Comparison of ENCODE assay signal across 8 cellular contexts in the genomic region with DNA sequence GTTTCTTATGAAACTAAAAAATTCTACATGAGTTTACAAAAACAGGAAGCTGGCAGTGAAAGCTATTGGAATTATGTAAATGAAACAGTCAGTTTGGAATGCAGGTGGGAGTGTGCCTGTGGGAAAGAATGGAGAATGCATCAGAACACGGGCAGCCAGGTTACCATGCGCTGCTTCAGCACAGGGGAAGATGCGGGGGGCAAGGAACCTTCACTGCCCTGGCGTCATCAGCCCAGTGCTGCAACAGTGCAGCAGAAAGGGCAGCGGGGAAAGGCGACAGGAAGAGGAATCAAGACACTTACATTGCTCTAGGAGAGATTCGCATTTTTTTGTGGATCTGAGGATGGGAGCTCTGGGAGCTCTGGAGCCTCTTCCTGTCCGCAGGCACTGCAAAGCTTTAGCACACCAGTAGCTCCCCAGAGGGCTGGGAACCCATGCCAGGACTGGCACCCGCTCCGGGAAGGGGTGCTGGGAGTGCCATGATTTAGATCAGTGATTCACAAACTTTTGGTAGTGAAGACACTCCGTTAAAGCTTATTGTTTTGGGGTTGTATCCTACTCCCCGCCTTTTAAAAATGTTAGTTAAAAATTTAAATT.
DNase-seq lines count a peak whose midpoint lies in the region; ATAC-seq, FAIRE-seq and TF ChIP-seq lines count a peak whose summit lies in the region.

No MANE protein-coding gene starts in this region.

- ATAC-seq in Right ventricle myocardium inferior (no peak), RWPE2 (ENCODE audit: low read depth) (peak; percentile 77), pancreas (peak in 2 of 4 donors; percentile 5 to 19), GM21526 (IDR thresholded peaks at IDR 0.05; ENCODE audit: low FRiP score, unreplicated experiment) (no peak), GM18907 (IDR thresholded peaks at IDR 0.05; ENCODE audit: unreplicated experiment) (no peak)

- H3K27ac ChIP-seq in right atrium auricular region (peak overlapping the region; percentile 39 to 58), RWPE2 (ENCODE audit: poor library complexity, severe bottlenecking) (peak overlapping the region; percentile 97), pancreas (peak overlapping the region; percentile 51 to 80 (median 70))

- no peaks in the 10 kb centered on the region for H3K27me3 ChIP-seq in right atrium auricular region
- no peaks in the 10 kb centered on the region for H3K27me3 ChIP-seq in RWPE2 (ENCODE audit: insufficient read depth, poor library complexity, severe bottlenecking)
- H3K27me3 ChIP-seq in pancreas, result no peaks in the 10 kb centered on the region

- H3K36me3 ChIP-seq in right atrium auricular region (no peaks in the 10 kb centered on the region), RWPE2 (ENCODE audit: low read depth) (no peaks in the 10 kb centered on the region), pancreas (no peaks in the 10 kb centered on the region)

- H3K4me1 ChIP-seq in right atrium auricular region (peaks cover 5 to 35% of the 10 kb centered on the region in 2 donors), RWPE2 (ENCODE audit: insufficient read depth, poor library complexity, severe bottlenecking) (peaks cover 33% of the 10 kb centered on the region), pancreas (peaks cover 14 to 33% (median 15%) of the 10 kb centered on the region in 3 donors)

- no peak for FAIRE-seq in pancreas (lab: Jason Lieb, UNC)

- DNase-seq in right atrium auricular region (ENCODE audit: low spot score), result no peak
- no peak for DNase-seq in Right ventricle myocardium inferior (ENCODE audit: missing footprints)
- DNase-seq in RWPE2 (ENCODE audit: low spot score), result peak; percentile 74
- peak; percentile 93 for DNase-seq in epithelial cell of esophagus (ENCODE audit: low read depth)
- DNase-seq in pancreas, result peak in 1 of 6 donors; percentile 27
- DNase-seq in KG1 (lab: John Stamatoyannopoulos, UW), result no peak

- H3K9me3 ChIP-seq in right atrium auricular region, result no peaks in the 10 kb centered on the region
- no peaks in the 10 kb centered on the region for H3K9me3 ChIP-seq in RWPE2 (ENCODE audit: severe bottlenecking)
- H3K9me3 ChIP-seq in pancreas, result no peaks in the 10 kb centered on the region

- H3K4me3 ChIP-seq in right atrium auricular region, result no peak overlapping the region
- no peak overlapping the region for H3K4me3 ChIP-seq in RWPE2 (ENCODE audit: severe bottlenecking)
- H3K4me3 ChIP-seq in epithelial cell of esophagus (ENCODE audit: low read length), result peak overlapping the region; percentile 25
- no peak overlapping the region for H3K4me3 ChIP-seq in pancreas

- intact Hi-C loops in Right ventricle myocardium inferior (cut with DNase I), result no loop called here
- intact Hi-C loops in pancreas (cut with DNase I), result no loop called here

- 68 to 70% methylated on average over 12 of the region's 12 CpGs for WGBS in pancreas, 2 donors

- TF ChIP-seq CTCF in right atrium auricular region (IDR thresholded peaks at IDR 0.05) (no peak), RWPE2 (IDR thresholded peaks at IDR 0.05; ENCODE audit: poor library complexity, severe bottlenecking) (no peak), epithelial cell of esophagus (IDR thresholded peaks at IDR 0.05; ENCODE audit: insufficient read depth, low read depth, low read length, missing control alignments) (no peak), pancreas (IDR thresholded peaks at IDR 0.05) (no peak)

Comparison
In these comparisons a context has a peak if more than half of its experiments do, and no peak if none do; other contexts are left out.
1. DNase-seq: peak in RWPE2 (single experiment) and epithelial cell of esophagus (single experiment); none in right atrium auricular region (single experiment), Right ventricle myocardium inferior (single experiment) and KG1 (single experiment).
2. Peak in every context shown above with its lines, with median percentiles within 50 percentile points of each other: H3K27ac ChIP-seq.